8 cellular contexts compared by ENCODE assay signal in the genomic region with DNA sequence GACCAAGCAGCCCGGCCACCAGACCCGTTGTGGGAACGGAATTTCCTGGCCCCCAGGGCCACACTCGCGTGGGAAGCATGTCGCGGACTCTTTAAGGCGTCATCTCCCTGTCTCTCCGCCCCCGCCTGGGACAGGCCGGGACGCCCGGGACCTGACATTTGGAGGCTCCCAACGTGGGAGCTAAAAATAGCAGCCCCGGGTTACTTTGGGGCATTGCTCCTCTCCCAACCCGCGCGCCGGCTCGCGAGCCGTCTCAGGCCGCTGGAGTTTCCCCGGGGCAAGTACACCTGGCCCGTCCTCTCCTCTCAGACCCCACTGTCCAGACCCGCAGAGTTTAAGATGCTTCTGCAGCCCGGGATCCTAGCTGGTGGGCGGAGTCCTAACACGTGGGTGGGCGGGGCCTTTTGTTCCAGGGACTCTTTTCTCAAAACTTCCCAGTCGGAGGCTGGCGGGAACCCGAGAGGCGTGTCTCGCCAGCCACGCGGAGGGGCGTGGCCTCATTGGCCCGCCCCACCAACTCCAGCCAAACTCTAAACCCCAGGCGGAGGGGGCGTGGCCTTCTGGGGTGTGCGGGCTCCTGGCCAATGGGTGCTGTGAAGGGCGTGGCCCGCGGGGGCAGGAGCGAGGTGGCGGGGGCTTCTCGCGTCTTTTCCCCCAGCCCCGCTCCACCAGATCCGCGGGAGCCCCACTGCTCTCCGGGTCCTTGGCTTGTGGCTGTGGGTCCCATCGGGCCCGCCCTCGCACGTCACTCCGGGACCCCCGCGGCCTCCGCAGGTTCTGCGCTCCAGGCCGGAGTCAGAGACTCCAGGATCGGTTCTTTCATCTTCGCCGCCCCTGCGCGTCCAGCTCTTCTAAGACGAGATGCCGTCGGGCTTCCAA. TPM values are rescaled to one million over a fixed set of nuclear protein-coding genes. Genes with fewer than 3 reads are reported as not detected.
DNase-seq lines count a peak whose midpoint lies in the region; ATAC-seq and TF ChIP-seq lines count a peak whose summit lies in the region.

A gene (plus strand): TSS at position 645 of the 879 bp plus-strand sequence. CDS start 217 bp downstream, at position 862.

- H3K36me3 ChIP-seq in NT2/D1 (ENCODE audit: insufficient read depth, insufficient read length, low read length) = no peaks in the 10 kb centered on the region
- H3K36me3 ChIP-seq in endodermal cell (ENCODE audit: control insufficient read depth, insufficient read depth, low read length) = no peaks in the 10 kb centered on the region
- no peaks in the 10 kb centered on the region for H3K36me3 ChIP-seq in mesendoderm (ENCODE audit: control insufficient read depth, insufficient read depth, low read length)

- 0 to 1% methylated on average over 29 to 71 of the region's 71 CpGs for WGBS in endodermal cell (ENCODE audit: insufficient coverage in 1 of 2, insufficient read length in 1 of 2), 2 experiments
- no CpG with 5 or more reads among the region's 71 CpGs for WGBS in mesendoderm (ENCODE audit: extremely low coverage, insufficient coverage, low lambda C conversion rate)

- peaks cover 6% of the 10 kb centered on the region for H3K4me1 Mint-ChIP-seq in endodermal cell

- no peaks in the 10 kb centered on the region for H3K79me1 ChIP-seq in mesendoderm (ENCODE audit: low read length)

- H3K4me2 ChIP-seq in mesendoderm (ENCODE audit: low read length) = peak within 1 kb of the TSS; percentile 70

- H4K5ac ChIP-seq in mesendoderm (ENCODE audit: low read length) = no peak within 1 kb of the TSS

- H2BK15ac ChIP-seq in mesendoderm (replicated peaks; ENCODE audit: low read depth) = no peak within 1 kb of the TSS

- H3K4me3 ChIP-seq in NT2/D1 (ENCODE audit: insufficient read length, low read depth) (peak within 1 kb of the TSS; percentile 76), endodermal cell (ENCODE audit: low read length) (peak within 1 kb of the TSS; percentile 67), mesendoderm (ENCODE audit: low read length) (peak within 1 kb of the TSS; percentile 46)

- peaks cover 33% of the 10 kb centered on the region for H3K27me3 Mint-ChIP-seq in endodermal cell (ENCODE audit: insufficient read depth)

- no peaks in the 10 kb centered on the region for H3K36me3 Mint-ChIP-seq in endodermal cell (ENCODE audit: low read depth)

- peak within 1 kb of the TSS; percentile 70 for H3K27ac Mint-ChIP-seq in endodermal cell

- H3K27ac ChIP-seq in endodermal cell (ENCODE audit: low read depth, low read length) (peak within 1 kb of the TSS; percentile 18), mesendoderm (ENCODE audit: low read depth, low read length) (no peak within 1 kb of the TSS)

- peak; percentile 62 for ATAC-seq in HG03460 (IDR thresholded peaks at IDR 0.05; ENCODE audit: unreplicated experiment)

- H2BK120ac ChIP-seq in mesendoderm (ENCODE audit: low read depth, low read length) = no peak within 1 kb of the TSS

- DNase-seq in NCI-H2081 (lab: John Stamatoyannopoulos, UW) (peak; percentile 69 to 80), NCI-H2081 treated with DMSO at 0.1 percent for 48 hours (lab: John Stamatoyannopoulos, UW) (no peak), NT2/D1 (ENCODE audit: low read depth, low spot score) (peak; percentile 88), endodermal cell (peak; percentile 100), mesendoderm (peak; percentile 99)
- DNase-seq in activated CD8-positive, alpha-beta memory T cell treated with anti-CD3 and anti-CD28 coated beads, Interleukin-2, amount 50 U/mL, for 48 hours = peak; percentile 96
- DNase-seq in stimulated activated CD8-positive, alpha-beta memory T cell treated with anti-CD3 and anti-CD28 coated beads, Interleukin-12 subunit alpha, Interleukin-12 subunit beta, amount 100 ng/mL, for 1 hour (ENCODE audit: low read depth) = peak; percentile 58

- H3K4ac ChIP-seq in mesendoderm (ENCODE audit: low read depth, low read length) = no peak within 1 kb of the TSS

- H3K56ac ChIP-seq in mesendoderm (ENCODE audit: low read length) = peak within 1 kb of the TSS; percentile 67

- TF ChIP-seq CTCF in endodermal cell (conservative IDR thresholded peaks at IDR 0.05) = no peak

- no peak within 1 kb of the TSS for H3K18ac ChIP-seq in mesendoderm (ENCODE audit: low read length)

- peak within 1 kb of the TSS; percentile 79 for H3K9ac ChIP-seq in NT2/D1 (ENCODE audit: insufficient read length, low read depth)
- peak within 1 kb of the TSS; percentile 30 for H3K9ac ChIP-seq in endodermal cell (ENCODE audit: extremely low read depth, low read length, poor library complexity, severe bottlenecking)
- H3K9ac ChIP-seq in mesendoderm (ENCODE audit: low read length) = peak within 1 kb of the TSS; percentile 61

- H2BK5ac ChIP-seq in mesendoderm (ENCODE audit: low read length) = no peak within 1 kb of the TSS

- H3K79me2 ChIP-seq in mesendoderm (ENCODE audit: control insufficient read depth, insufficient read depth, low read length) = no peaks in the 10 kb centered on the region

- peak within 1 kb of the TSS; percentile 60 for H3K4me3 Mint-ChIP-seq in endodermal cell

- H4K8ac ChIP-seq in mesendoderm (ENCODE audit: low read depth, low read length) = no peak within 1 kb of the TSS

- H3K27me3 ChIP-seq in NT2/D1 (ENCODE audit: insufficient read depth, insufficient read length) (peaks cover 14% of the 10 kb centered on the region), endodermal cell (ENCODE audit: control insufficient read depth, insufficient read depth, low read length, poor library complexity, severe bottlenecking) (peaks cover 16% of the 10 kb centered on the region), mesendoderm (ENCODE audit: insufficient read depth, low read length, poor library complexity) (no peaks in the 10 kb centered on the region)

- H3K4me1 ChIP-seq in NT2/D1 (ENCODE audit: insufficient read depth, insufficient read length) = no peaks in the 10 kb centered on the region
- peaks cover 5% of the 10 kb centered on the region for H3K4me1 ChIP-seq in endodermal cell (ENCODE audit: control insufficient read depth, insufficient read depth, low read length)
- no peaks in the 10 kb centered on the region for H3K4me1 ChIP-seq in mesendoderm (ENCODE audit: control insufficient read depth, low read depth, low read length)

- H3K9me3 ChIP-seq in NT2/D1 (ENCODE audit: insufficient read depth, low read length) (no peaks in the 10 kb centered on the region), endodermal cell (ENCODE audit: control insufficient read depth, low read length) (no peaks in the 10 kb centered on the region)

- no peaks in the 10 kb centered on the region for H3K9me3 Mint-ChIP-seq in endodermal cell

- no peak within 1 kb of the TSS for H3K23ac ChIP-seq in mesendoderm (ENCODE audit: low read length)

- H2AK5ac ChIP-seq in mesendoderm (ENCODE audit: low read length) = no peak within 1 kb of the TSS

RNA-seq across cellular contexts. Expression of the gene that starts here (rescaled TPM):
- 1 to 10 TPM; 2.2 to 5.4 TPM for total RNA-seq in endodermal cell
- polyA plus RNA-seq in endodermal cell (2013, experiment 1 of 2) = 3.3 TPM
- polyA plus RNA-seq in endodermal cell (2013, experiment 2 of 2) = 2.3 TPM
- polyA plus RNA-seq in mesendoderm (2013, experiment 1 of 2) = 1.0 TPM
- 1.0 TPM for polyA plus RNA-seq in mesendoderm (2013, experiment 2 of 2)
